ENCODE assay signal across 8 cellular contexts in genomic region chr17:44123356-44124117, GRCh38. TPM values are rescaled to one million over a fixed set of nuclear protein-coding genes. Genes with fewer than 3 reads are reported as not detected.
A peak's percentile ranks its signal among the peaks of the same experiment; 100 is the strongest.
DNase-seq lines count a peak whose midpoint lies in the region; ATAC-seq lines count a peak whose summit lies in the region.

Gene HDAC5 (minus strand): TSS chr17:44123641. CDS start chr17:44117515, 6,126 bp downstream.

- H3K4me1 ChIP-seq in mesendoderm (ENCODE audit: control insufficient read depth, low read depth, low read length), result peaks cover 14% of the 10 kb centered on the region

- no peak within 1 kb of the TSS for H4K8ac ChIP-seq in mesendoderm (ENCODE audit: low read depth, low read length)

- H3K9me3 Mint-ChIP-seq in effector memory CD8-positive, alpha-beta T cell, result no peaks in the 10 kb centered on the region

- peak within 1 kb of the TSS; percentile 89 to 92 for H3K4me3 Mint-ChIP-seq in effector memory CD8-positive, alpha-beta T cell

- H4K5ac ChIP-seq in mesendoderm (ENCODE audit: low read length), result no peak within 1 kb of the TSS

- H3K79me2 ChIP-seq in mesendoderm (ENCODE audit: control insufficient read depth, insufficient read depth, low read length), result peaks cover 21% of the 10 kb centered on the region

- H3K36me3 Mint-ChIP-seq in effector memory CD8-positive, alpha-beta T cell (ENCODE audit: insufficient read depth), result peaks cover 13% of the 10 kb centered on the region

- peak within 1 kb of the TSS; percentile 90 for H3K56ac ChIP-seq in mesendoderm (ENCODE audit: low read length)

- H3K27ac ChIP-seq in mesendoderm (ENCODE audit: low read depth, low read length), result peak within 1 kb of the TSS; percentile 41

- no peaks in the 10 kb centered on the region for H3K36me3 ChIP-seq in mesendoderm (ENCODE audit: control insufficient read depth, insufficient read depth, low read length)

- ATAC-seq in GM21381 (IDR thresholded peaks at IDR 0.05; ENCODE audit: unreplicated experiment), result peak; percentile 87
- ATAC-seq in effector memory CD8-positive, alpha-beta T cell (replicated peaks), result peak; percentile 92

- peak within 1 kb of the TSS; percentile 80 for H3K9ac ChIP-seq in mesendoderm (ENCODE audit: low read length)

- H3K18ac ChIP-seq in mesendoderm (ENCODE audit: low read length), result peak within 1 kb of the TSS; percentile 77

- H3K4me1 Mint-ChIP-seq in effector memory CD8-positive, alpha-beta T cell (ENCODE audit: low read depth in 2 of 2), result peaks cover 25 to 40% of the 10 kb centered on the region in 2 donors

- H3K23ac ChIP-seq in mesendoderm (ENCODE audit: low read length), result peak within 1 kb of the TSS; percentile 83

- H3K27me3 ChIP-seq in mesendoderm (ENCODE audit: insufficient read depth, low read length, poor library complexity), result no peaks in the 10 kb centered on the region

- H2BK5ac ChIP-seq in mesendoderm (ENCODE audit: low read length), result peak within 1 kb of the TSS; percentile 64

- H3K4ac ChIP-seq in mesendoderm (ENCODE audit: low read depth, low read length), result peak within 1 kb of the TSS; percentile 46

- peak within 1 kb of the TSS; percentile 70 for H3K4me3 ChIP-seq in mesendoderm (ENCODE audit: low read length)

- DNase-seq in Caki2 (ENCODE audit: low read depth) (peak; percentile 92), HUDEP-2 (lab: John Stamatoyannopoulos, UW; ENCODE audit: unreplicated experiment in 76 of 76) (peak in 74 of 76 experiments; percentile 31 to 97 (median 90)), NOMO-1 treated with DMSO at 0.1 percent for 48 hours (lab: John Stamatoyannopoulos, UW; ENCODE audit: unreplicated experiment) (peak; percentile 92), mesendoderm (peak; percentile 97)
- peak; percentile 87 to 92 (median 92) for DNase-seq in activated CD8-positive, alpha-beta memory T cell treated with anti-CD3 and anti-CD28 coated beads for 48 hours (ENCODE audit: low read depth in 2 of 3, low spot score in 2 of 3)
- DNase-seq in effector memory CD8-positive, alpha-beta T cell, result peak; percentile 94 to 95 (median 94)
- DNase-seq in stimulated activated CD8-positive, alpha-beta memory T cell treated with anti-CD3 and anti-CD28 coated beads, Interleukin-12 subunit alpha, Interleukin-12 subunit beta, amount 100 ng/mL, for 4 hours (ENCODE audit: low read depth), result peak; percentile 94

- no peak within 1 kb of the TSS for H2BK15ac ChIP-seq in mesendoderm (replicated peaks; ENCODE audit: low read depth)

- H3K4me2 ChIP-seq in mesendoderm (ENCODE audit: low read length), result peak within 1 kb of the TSS; percentile 77

- peaks cover 4 to 6% of the 10 kb centered on the region in 2 donors for H3K27me3 Mint-ChIP-seq in effector memory CD8-positive, alpha-beta T cell

- in situ Hi-C loops in Caki2 (cut with HindIII; ENCODE audit: low pct_unique_long_range_greater_than_20kb, low sequenced_read_pairs), result no loop called here

- no peak within 1 kb of the TSS for H2AK5ac ChIP-seq in mesendoderm (ENCODE audit: low read length)

- peak within 1 kb of the TSS; percentile 94 to 95 for H3K27ac Mint-ChIP-seq in effector memory CD8-positive, alpha-beta T cell

- peak within 1 kb of the TSS; percentile 11 for H2BK120ac ChIP-seq in mesendoderm (ENCODE audit: low read depth, low read length)

- peaks cover 13% of the 10 kb centered on the region for H3K79me1 ChIP-seq in mesendoderm (ENCODE audit: low read length)

- no CpG with 5 or more reads among the region's 78 CpGs for WGBS in mesendoderm (ENCODE audit: extremely low coverage, insufficient coverage, low lambda C conversion rate)

RNA-seq across cellular contexts. Expression of gene HDAC5, which starts in this region (rescaled TPM):
- total RNA-seq in Caki2 (2014; rRNA removed; shearing (Covaris generic); ENCODE audit: low replicate concordance), result 30.9 and 38.0 TPM in 2 replicates
- polyA plus RNA-seq in mesendoderm (2013, experiment 1 of 2), result 21.7 TPM
- polyA plus RNA-seq in mesendoderm (2013, experiment 2 of 2), result 20.8 TPM

Comparison
In these comparisons a context has a peak if more than half of its experiments do, and no peak if none do; other contexts are left out.
1. Peak in every context shown above with its lines: DNase-seq, ATAC-seq, H3K4me3 ChIP-seq and H3K27ac ChIP-seq.